1 cellular context compared by ENCODE assay signal in the genomic region with DNA sequence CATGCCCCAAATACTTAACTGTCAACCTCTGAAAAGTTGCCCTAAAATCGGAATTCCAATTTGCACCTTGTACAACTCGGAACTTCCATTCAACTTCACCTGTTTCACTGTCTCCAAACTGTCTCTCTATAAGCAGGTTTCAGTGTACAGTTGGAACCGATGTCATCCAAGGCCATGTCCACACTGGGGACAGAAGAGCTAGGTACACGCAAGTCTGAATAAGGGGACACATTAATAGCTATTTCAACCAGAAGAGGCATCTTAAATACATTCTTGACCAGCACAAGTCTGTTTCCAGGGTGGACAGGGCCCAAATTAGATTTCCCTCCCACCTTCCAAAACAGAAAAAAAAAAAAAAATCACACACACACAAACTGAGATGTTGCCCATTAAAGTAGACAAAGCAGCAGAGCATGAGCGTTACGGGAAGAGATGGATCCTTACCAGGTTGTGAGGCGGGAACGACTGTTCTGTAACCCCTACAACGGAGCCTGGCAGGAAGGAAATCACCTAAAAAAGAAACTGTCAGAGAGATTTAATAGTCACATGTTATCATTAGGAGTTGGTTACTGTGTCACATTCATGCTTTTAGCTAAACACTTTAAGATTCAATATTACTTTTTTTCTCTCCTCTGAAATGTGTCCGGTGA.
TF ChIP-seq lines count a peak whose summit lies in the region.

No MANE protein-coding gene starts in this region.

TF ChIP-seq in IMR-90, 13 proteins besides CTCF, POLR2A, EP300 and RAD21:
- TF ChIP-seq NFE2L2 (IDR thresholded peaks at IDR 0.05; ENCODE audit: low read depth, low read length) (no peak), RCOR1 (IDR thresholded peaks at IDR 0.05; ENCODE audit: insufficient replicate concordance, low read length) (no peak), SMC3 (IDR thresholded peaks at IDR 0.05; ENCODE audit: low read depth, low read length) (no peak), CEBPB (IDR thresholded peaks at IDR 0.05; ENCODE audit: low read depth, low read length) (no peak), FOS (IDR thresholded peaks at IDR 0.05; ENCODE audit: low read depth, low read length) (no peak), CHD1 (IDR thresholded peaks at IDR 0.05; ENCODE audit: low read depth, low read length) (no peak), BHLHE40 (IDR thresholded peaks at IDR 0.05; ENCODE audit: low read depth, low read length) (no peak), MAFK (IDR thresholded peaks at IDR 0.05; ENCODE audit: low read depth, low read length) (no peak), MAZ (IDR thresholded peaks at IDR 0.05; ENCODE audit: borderline replicate concordance, low read depth, low read length) (no peak), RFX5 (IDR thresholded peaks at IDR 0.05; ENCODE audit: low read depth, low read length) (no peak), MXI1 (IDR thresholded peaks at IDR 0.05; ENCODE audit: borderline replicate concordance, low read depth, low read length) (no peak)
- TF ChIP-seq, protein P1, sequence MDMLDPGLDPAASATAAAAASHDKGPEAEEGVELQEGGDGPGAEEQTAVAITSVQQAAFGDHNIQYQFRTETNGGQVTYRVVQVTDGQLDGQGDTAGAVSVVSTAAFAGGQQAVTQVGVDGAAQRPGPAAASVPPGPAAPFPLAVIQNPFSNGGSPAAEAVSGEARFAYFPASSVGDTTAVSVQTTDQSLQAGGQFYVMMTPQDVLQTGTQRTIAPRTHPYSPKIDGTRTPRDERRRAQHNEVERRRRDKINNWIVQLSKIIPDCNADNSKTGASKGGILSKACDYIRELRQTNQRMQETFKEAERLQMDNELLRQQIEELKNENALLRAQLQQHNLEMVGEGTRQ (IDR thresholded peaks at IDR 0.05; ENCODE audit: low read depth, low read length), result no peak
- TF ChIP-seq, protein P2, sequence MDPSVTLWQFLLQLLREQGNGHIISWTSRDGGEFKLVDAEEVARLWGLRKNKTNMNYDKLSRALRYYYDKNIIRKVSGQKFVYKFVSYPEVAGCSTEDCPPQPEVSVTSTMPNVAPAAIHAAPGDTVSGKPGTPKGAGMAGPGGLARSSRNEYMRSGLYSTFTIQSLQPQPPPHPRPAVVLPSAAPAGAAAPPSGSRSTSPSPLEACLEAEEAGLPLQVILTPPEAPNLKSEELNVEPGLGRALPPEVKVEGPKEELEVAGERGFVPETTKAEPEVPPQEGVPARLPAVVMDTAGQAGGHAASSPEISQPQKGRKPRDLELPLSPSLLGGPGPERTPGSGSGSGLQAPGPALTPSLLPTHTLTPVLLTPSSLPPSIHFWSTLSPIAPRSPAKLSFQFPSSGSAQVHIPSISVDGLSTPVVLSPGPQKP (IDR thresholded peaks at IDR 0.05; ENCODE audit: borderline replicate concordance, low read depth, low read length), result no peak
